In the genomic region with DNA sequence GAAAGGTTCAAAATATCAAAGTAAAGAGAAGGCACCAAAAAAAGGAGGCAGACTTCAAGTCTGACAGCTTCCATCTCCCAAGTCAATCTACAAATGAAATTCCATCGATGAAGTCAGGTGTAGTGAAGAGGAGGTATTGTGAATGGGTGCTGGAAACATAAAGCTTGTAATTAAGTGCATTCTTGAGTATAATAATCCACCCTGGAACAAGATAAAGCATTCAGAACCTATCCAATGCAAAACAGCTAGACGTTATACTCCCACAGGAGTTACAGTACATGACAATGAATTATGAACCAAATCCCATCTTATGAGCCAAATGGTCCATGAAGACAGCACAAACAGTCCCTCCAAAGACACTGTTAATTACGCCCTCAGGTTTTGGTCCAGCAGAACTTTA, we compare ENCODE assay signal across 1 cellular context.
TF ChIP-seq lines count a peak whose summit lies in the region.

No MANE protein-coding gene starts in this region.

TF ChIP-seq in GM23338, 12 proteins besides CTCF, POLR2A, EP300 and RAD21 (continued from another document):
- TF ChIP-seq, protein P1, sequence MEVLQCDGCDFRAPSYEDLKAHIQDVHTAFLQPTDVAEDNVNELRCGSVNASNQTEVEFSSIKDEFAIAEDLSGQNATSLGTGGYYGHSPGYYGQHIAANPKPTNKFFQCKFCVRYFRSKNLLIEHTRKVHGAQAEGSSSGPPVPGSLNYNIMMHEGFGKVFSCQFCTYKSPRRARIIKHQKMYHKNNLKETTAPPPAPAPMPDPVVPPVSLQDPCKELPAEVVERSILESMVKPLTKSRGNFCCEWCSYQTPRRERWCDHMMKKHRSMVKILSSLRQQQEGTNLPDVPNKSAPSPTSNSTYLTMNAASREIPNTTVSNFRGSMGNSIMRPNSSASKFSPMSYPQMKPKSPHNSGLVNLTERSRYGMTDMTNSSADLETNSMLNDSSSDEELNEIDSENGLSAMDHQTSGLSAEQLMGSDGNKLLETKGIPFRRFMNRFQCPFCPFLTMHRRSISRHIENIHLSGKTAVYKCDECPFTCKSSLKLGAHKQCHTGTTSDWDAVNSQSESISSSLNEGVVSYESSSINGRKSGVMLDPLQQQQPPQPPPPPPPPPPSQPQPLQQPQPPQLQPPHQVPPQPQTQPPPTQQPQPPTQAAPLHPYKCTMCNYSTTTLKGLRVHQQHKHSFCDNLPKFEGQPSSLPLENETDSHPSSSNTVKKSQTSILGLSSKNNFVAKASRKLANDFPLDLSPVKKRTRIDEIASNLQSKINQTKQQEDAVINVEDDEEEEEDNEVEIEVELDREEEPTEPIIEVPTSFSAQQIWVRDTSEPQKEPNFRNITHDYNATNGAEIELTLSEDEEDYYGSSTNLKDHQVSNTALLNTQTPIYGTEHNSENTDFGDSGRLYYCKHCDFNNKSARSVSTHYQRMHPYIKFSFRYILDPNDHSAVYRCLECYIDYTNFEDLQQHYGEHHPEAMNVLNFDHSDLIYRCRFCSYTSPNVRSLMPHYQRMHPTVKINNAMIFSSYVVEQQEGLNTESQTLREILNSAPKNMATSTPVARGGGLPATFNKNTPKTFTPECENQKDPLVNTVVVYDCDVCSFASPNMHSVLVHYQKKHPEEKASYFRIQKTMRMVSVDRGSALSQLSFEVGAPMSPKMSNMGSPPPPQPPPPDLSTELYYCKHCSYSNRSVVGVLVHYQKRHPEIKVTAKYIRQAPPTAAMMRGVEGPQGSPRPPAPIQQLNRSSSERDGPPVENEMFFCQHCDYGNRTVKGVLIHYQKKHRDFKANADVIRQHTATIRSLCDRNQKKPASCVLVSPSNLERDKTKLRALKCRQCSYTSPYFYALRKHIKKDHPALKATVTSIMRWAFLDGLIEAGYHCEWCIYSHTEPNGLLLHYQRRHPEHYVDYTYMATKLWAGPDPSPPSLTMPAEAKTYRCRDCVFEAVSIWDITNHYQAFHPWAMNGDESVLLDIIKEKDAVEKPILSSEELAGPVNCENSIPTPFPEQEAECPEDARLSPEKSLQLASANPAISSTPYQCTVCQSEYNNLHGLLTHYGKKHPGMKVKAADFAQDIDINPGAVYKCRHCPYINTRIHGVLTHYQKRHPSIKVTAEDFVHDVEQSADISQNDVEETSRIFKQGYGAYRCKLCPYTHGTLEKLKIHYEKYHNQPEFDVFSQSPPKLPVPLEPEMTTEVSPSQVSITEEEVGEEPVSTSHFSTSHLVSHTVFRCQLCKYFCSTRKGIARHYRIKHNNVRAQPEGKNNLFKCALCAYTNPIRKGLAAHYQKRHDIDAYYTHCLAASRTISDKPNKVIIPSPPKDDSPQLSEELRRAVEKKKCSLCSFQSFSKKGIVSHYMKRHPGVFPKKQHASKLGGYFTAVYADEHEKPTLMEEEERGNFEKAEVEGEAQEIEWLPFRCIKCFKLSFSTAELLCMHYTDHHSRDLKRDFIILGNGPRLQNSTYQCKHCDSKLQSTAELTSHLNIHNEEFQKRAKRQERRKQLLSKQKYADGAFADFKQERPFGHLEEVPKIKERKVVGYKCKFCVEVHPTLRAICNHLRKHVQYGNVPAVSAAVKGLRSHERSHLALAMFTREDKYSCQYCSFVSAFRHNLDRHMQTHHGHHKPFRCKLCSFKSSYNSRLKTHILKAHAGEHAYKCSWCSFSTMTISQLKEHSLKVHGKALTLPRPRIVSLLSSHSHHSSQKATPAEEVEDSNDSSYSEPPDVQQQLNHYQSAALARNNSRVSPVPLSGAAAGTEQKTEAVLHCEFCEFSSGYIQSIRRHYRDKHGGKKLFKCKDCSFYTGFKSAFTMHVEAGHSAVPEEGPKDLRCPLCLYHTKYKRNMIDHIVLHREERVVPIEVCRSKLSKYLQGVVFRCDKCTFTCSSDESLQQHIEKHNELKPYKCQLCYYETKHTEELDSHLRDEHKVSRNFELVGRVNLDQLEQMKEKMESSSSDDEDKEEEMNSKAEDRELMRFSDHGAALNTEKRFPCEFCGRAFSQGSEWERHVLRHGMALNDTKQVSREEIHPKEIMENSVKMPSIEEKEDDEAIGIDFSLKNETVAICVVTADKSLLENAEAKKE (CRISPR knock-in tag; IDR thresholded peaks at IDR 0.05), result no peak
- TF ChIP-seq CREB1 (CRISPR knock-in tag; IDR thresholded peaks at IDR 0.05; ENCODE audit: low read depth) (no peak), ZNF331 (CRISPR knock-in tag; IDR thresholded peaks at IDR 0.05; ENCODE audit: low read depth) (no peak)
